In genomic region chr3:63255819-63256218, GRCh38 we compare ENCODE assay signal across 8 cellular contexts. TPM values are rescaled to one million over a fixed set of nuclear protein-coding genes. Genes with fewer than 3 reads are reported as not detected.
"Had no signal": no experiment of that assay in that cellular context is flagged by ENCODE, and none has a peak within 500 bp of the region (broad histone marks: within the 10 kb centered on the region; RNA-seq: fewer than 3 reads in every experiment).

No MANE protein-coding gene starts in this region.

RNA-seq across cellular contexts. Expression of gene SYNPR, which starts 22.3 kb away (rescaled TPM):
- total RNA-seq: LHCN-M2, MCF 10A, NCI-H460, PC-3, Peyer's patch, Right ventricle myocardium superior, SJSA1 had no signal
- polyA plus RNA-seq: SK-N-SH had no signal
